ENCODE assay signal across 17 cellular contexts in the genomic region with DNA sequence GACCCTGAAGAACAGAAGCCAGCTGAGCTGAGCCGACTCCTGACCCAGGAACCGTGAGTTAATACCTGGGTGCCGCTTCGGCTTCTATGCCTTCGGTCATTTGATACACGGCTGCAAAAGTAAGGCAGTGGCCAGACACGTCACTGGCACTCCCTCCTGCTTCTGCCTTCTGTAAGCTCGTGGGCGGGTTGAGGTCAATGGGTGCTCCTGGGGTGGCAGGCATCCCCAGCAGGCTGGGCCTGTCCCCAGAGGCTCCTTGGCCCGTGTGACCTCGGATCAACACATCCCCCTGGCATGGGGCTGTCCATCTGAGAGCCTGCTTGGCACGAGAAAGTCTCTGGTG. TPM values are rescaled to one million over a fixed set of nuclear protein-coding genes. Genes with fewer than 3 reads are reported as not detected.
DNase-seq lines count a peak whose midpoint lies in the region; TF ChIP-seq lines count a peak whose summit lies in the region.
"Had no signal": no experiment of that assay in that cellular context is flagged by ENCODE, and none has a peak within 500 bp of the region (broad histone marks: within the 10 kb centered on the region; RNA-seq: fewer than 3 reads in every experiment).

No MANE protein-coding gene starts in this region.

- peaks cover 1% of the 10 kb centered on the region for H3K4me1 ChIP-seq in rectal smooth muscle tissue (ENCODE audit: control insufficient read depth, insufficient read depth, low read length)
- H3K4me1 ChIP-seq: HAP-1 had no signal

- H3K4me3 ChIP-seq in H7 (ENCODE audit: insufficient read depth, low read depth, low read length): no peak overlapping the region
- H3K4me3 ChIP-seq in rectal smooth muscle tissue (ENCODE audit: low read length): no peak overlapping the region
- H3K4me3 ChIP-seq: HAP-1 had no signal

- no peaks in the 10 kb centered on the region for H3K4me1 Mint-ChIP-seq in activated naive CD4-positive, alpha-beta T cell treated with anti-CD3 and anti-CD28 coated beads, Interleukin-2, amount 10 ng/mL, durations not matched to agents 7 days and 5 days
- H3K4me1 Mint-ChIP-seq: CD14-positive monocyte, IgD-negative memory B cell had no signal

- H3K27me3 ChIP-seq in H7 (ENCODE audit: control insufficient read depth, insufficient read depth, low read length) (no peaks in the 10 kb centered on the region), rectal smooth muscle tissue (ENCODE audit: control insufficient read depth, insufficient read depth, low read length) (no peaks in the 10 kb centered on the region)

- no peak for TF ChIP-seq CTCF in RWPE1 (conservative IDR thresholded peaks at IDR 0.05; ENCODE audit: low read depth)

- POLR2A ChIA-PET in RWPE1 (lab: Yijun Ruan, JAX; ENCODE audit: low non-redundant PET): no interaction called here

- H3K27ac Mint-ChIP-seq in activated naive CD4-positive, alpha-beta T cell treated with anti-CD3 and anti-CD28 coated beads, Interleukin-2, amount 10 ng/mL, durations not matched to agents 7 days and 5 days: no peak overlapping the region
- H3K27ac Mint-ChIP-seq: CD14-positive monocyte; CD8-positive, alpha-beta T cell; IgD-negative memory B cell had no signal

- no peaks in the 10 kb centered on the region for H3K9me3 Mint-ChIP-seq in activated naive CD4-positive, alpha-beta T cell treated with anti-CD3 and anti-CD28 coated beads, Interleukin-2, amount 10 ng/mL, durations not matched to agents 7 days and 5 days
- H3K9me3 Mint-ChIP-seq: CD8-positive, alpha-beta T cell; IgD-negative memory B cell had no signal

- H3K27me3 Mint-ChIP-seq in activated naive CD4-positive, alpha-beta T cell treated with anti-CD3 and anti-CD28 coated beads, Interleukin-2, amount 10 ng/mL, durations not matched to agents 7 days and 5 days: peaks cover 7% of the 10 kb centered on the region
- H3K27me3 Mint-ChIP-seq: IgD-negative memory B cell had no signal

- peak overlapping the region; percentile 9 for H3K27ac ChIP-seq in rectal smooth muscle tissue (ENCODE audit: low read depth, low read length)
- H3K27ac ChIP-seq in RWPE1: no peak overlapping the region
- H3K27ac ChIP-seq: 22Rv1 had no signal

- no peak overlapping the region for H3K9ac ChIP-seq in rectal smooth muscle tissue (ENCODE audit: low read length)

- no peaks in the 10 kb centered on the region for H3K36me3 Mint-ChIP-seq in activated naive CD4-positive, alpha-beta T cell treated with anti-CD3 and anti-CD28 coated beads, Interleukin-2, amount 10 ng/mL, durations not matched to agents 7 days and 5 days
- H3K36me3 Mint-ChIP-seq: CD14-positive monocyte; CD8-positive, alpha-beta T cell had no signal

- peak; percentile 38 for DNase-seq in DMS53 (lab: John Stamatoyannopoulos, UW)
- no peak for DNase-seq in DMS53 treated with DMSO at 0.1 percent for 48 hours (lab: John Stamatoyannopoulos, UW; ENCODE audit: unreplicated experiment)
- DNase-seq in H7: peak; percentile 41
- peak; percentile 53 for DNase-seq in left kidney (ENCODE audit: low read depth, low spot score)
- DNase-seq in RWPE1 (ENCODE audit: low spot score): no peak
- no peak for DNase-seq in activated naive CD4-positive, alpha-beta T cell treated with anti-CD3 and anti-CD28 coated beads, Interleukin-2, amount 10 ng/mL, durations not matched to agents 7 days and 5 days
- DNase-seq: Caco-2; CD8-positive, alpha-beta T cell; DMS 273 treated with DMSO at 0.1 percent for 48 hours; DMS79 treated with DMSO at 0.1 percent for 48 hours; EL; GOT3 had no signal

- H3K36me3 ChIP-seq in H7 (replicated peaks; ENCODE audit: control insufficient read depth, insufficient read depth, low read length) (no peaks in the 10 kb centered on the region), rectal smooth muscle tissue (ENCODE audit: control insufficient read depth, insufficient read depth, low read length) (no peaks in the 10 kb centered on the region)
- H3K36me3 ChIP-seq: HAP-1 had no signal

- CTCF ChIA-PET in RWPE1 (lab: Yijun Ruan, JAX): no interaction called here
- CTCF ChIA-PET in activated naive CD4-positive, alpha-beta T cell treated with anti-CD3 and anti-CD28 coated beads, Interleukin-2, amount 10 ng/mL, durations not matched to agents 7 days and 5 days (lab: Charles Lee): no interaction called here

- H3K4me3 Mint-ChIP-seq in activated naive CD4-positive, alpha-beta T cell treated with anti-CD3 and anti-CD28 coated beads, Interleukin-2, amount 10 ng/mL, durations not matched to agents 7 days and 5 days: no peak overlapping the region
- H3K4me3 Mint-ChIP-seq: CD14-positive monocyte; CD8-positive, alpha-beta T cell; IgD-negative memory B cell had no signal

RNA-seq across cellular contexts. Expression of a gene that starts 35.7 kb away (rescaled TPM):
- 243 and 283 TPM in 2 replicates for total RNA-seq in H7 (2014; rRNA removed; shearing (Covaris generic))

Comparison
In these comparisons a context has a peak if more than half of its experiments do, and no peak if none do; other contexts are left out.
1. DNase-seq: peak in DMS53 (single experiment), H7 (single experiment) and left kidney (single experiment); none in DMS53 treated with DMSO at 0.1 percent for 48 hours (single experiment), RWPE1 (single experiment) and activated naive CD4-positive, alpha-beta T cell treated with anti-CD3 and anti-CD28 coated beads, Interleukin-2, amount 10 ng/mL, durations not matched to agents 7 days and 5 days (single experiment).